In the genomic region with DNA sequence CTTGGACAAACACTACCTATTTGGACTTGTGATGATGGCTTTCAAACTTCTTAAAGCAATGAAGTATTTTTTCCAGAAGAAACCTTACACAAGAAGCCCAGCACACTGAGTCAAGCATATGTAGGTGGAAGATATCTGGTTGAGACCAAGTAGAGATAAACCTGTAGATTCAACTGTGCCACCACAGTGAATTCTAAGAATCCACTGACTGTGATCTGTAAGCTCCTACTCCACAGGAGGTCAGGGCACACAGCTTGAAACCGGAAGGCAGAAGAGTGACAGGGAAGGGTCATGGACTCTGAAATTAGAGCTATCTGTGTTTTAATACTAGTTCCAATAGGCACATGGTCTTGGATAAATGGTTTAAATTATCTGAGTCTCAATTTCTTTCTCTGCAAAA, we compare ENCODE assay signal across 31 cellular contexts.
DNase-seq lines count a peak whose midpoint lies in the region; ATAC-seq, FAIRE-seq and TF ChIP-seq lines count a peak whose summit lies in the region.
"Had no signal": no experiment of that assay in that cellular context is flagged by ENCODE, and none has a peak within 500 bp of the region (broad histone marks: within the 10 kb centered on the region; RNA-seq: fewer than 3 reads in every experiment).

No MANE protein-coding gene starts in this region.

- H3K36me3 ChIP-seq in WERI-Rb-1, result no peaks in the 10 kb centered on the region
- no peaks in the 10 kb centered on the region for H3K36me3 ChIP-seq in endodermal cell (ENCODE audit: control insufficient read depth, insufficient read depth, low read length)
- no peaks in the 10 kb centered on the region for H3K36me3 ChIP-seq in CD4-positive, alpha-beta memory T cell (ENCODE audit: insufficient read depth, low read length)
- H3K36me3 ChIP-seq: BLaER1, HAP-1, heart right ventricle, thoracic aorta, uterus had no signal

- CTCF ChIA-PET in activated CD4-positive, alpha-beta memory T cell treated with anti-CD3 and anti-CD28 coated beads for 36 hours (lab: Charles Lee), result interaction anchor here (0.6 to 2.4 kb wide), 7 partner anchors 11 to 648 kb away, joined by 3 to 11 read pairs (median 5); no protein-coding TSS in a partner anchor
- CTCF ChIA-PET in activated CD4-positive, alpha-beta memory T cell treated with anti-CD3 and anti-CD28 coated beads, Interleukin-2, amount 10 ng/mL, durations not matched to agents 7 days and 5 days (lab: Charles Lee), result interaction anchor here (0.6 to 1.5 kb wide), 3 partner anchors 10 to 743 kb away, joined by 3 to 10 read pairs (median 5); no protein-coding TSS in a partner anchor
- CTCF ChIA-PET in HEK293T (lab: Yijun Ruan, JAX), result interaction anchor here (1.0 kb wide), 1 partner anchor 11 kb away, joined by 3 read pairs; no protein-coding TSS in a partner anchor
- CTCF ChIA-PET in CD4-positive, alpha-beta memory T cell (lab: Charles Lee; ENCODE audit: partially characterized antibody), result interaction anchor here (0.9 to 2.5 kb wide), 5 partner anchors 10 to 593 kb away, joined by 4 to 12 read pairs (median 4); no protein-coding TSS in a partner anchor

- no peak overlapping the region for H3K27ac ChIP-seq in WERI-Rb-1
- H3K27ac ChIP-seq in endodermal cell (ENCODE audit: low read depth, low read length), result no peak overlapping the region
- no peak overlapping the region for H3K27ac ChIP-seq in CD4-positive, alpha-beta memory T cell (ENCODE audit: low read depth, low read length)
- H3K27ac ChIP-seq: BLaER1, coronary artery, foreskin keratinocyte, heart right ventricle, thoracic aorta, uterus had no signal

- H3K27me3 ChIP-seq in WERI-Rb-1 (ENCODE audit: insufficient read depth, low read depth, severe bottlenecking), result no peaks in the 10 kb centered on the region
- H3K27me3 ChIP-seq in endodermal cell (ENCODE audit: control insufficient read depth, insufficient read depth, low read length, poor library complexity, severe bottlenecking), result no peaks in the 10 kb centered on the region
- no peaks in the 10 kb centered on the region for H3K27me3 ChIP-seq in CD4-positive, alpha-beta memory T cell (ENCODE audit: insufficient read depth, low read length)
- H3K27me3 ChIP-seq: BLaER1, foreskin keratinocyte, heart right ventricle, uterus had no signal

- peaks cover 9% of the 10 kb centered on the region for H3K4me1 Mint-ChIP-seq in activated CD4-positive, alpha-beta memory T cell treated with anti-CD3 and anti-CD28 coated beads for 36 hours (ENCODE audit: low read depth)
- peaks cover 14% of the 10 kb centered on the region for H3K4me1 Mint-ChIP-seq in activated CD4-positive, alpha-beta memory T cell treated with anti-CD3 and anti-CD28 coated beads, Interleukin-2, amount 10 ng/mL, durations not matched to agents 7 days and 5 days
- H3K4me1 Mint-ChIP-seq in endodermal cell, result peaks cover 3% of the 10 kb centered on the region
- peaks cover 0 to 3% (median 0%) of the 10 kb centered on the region in 4 donors for H3K4me1 Mint-ChIP-seq in CD4-positive, alpha-beta memory T cell
- H3K4me1 Mint-ChIP-seq: naive B cell had no signal

- H3K9me3 ChIP-seq in WERI-Rb-1 (ENCODE audit: severe bottlenecking), result no peaks in the 10 kb centered on the region
- H3K9me3 ChIP-seq in endodermal cell (ENCODE audit: control insufficient read depth, low read length), result peaks cover 6% of the 10 kb centered on the region
- H3K9me3 ChIP-seq in CD4-positive, alpha-beta memory T cell (ENCODE audit: control insufficient read depth in 1 of 2, low read length in 2 of 2), result no peaks in the 10 kb centered on the region
- H3K9me3 ChIP-seq: HAP-1, heart right ventricle, thoracic aorta, uterus had no signal

- no peak overlapping the region for H3K27ac Mint-ChIP-seq in activated CD4-positive, alpha-beta memory T cell treated with anti-CD3 and anti-CD28 coated beads for 36 hours
- H3K27ac Mint-ChIP-seq in activated CD4-positive, alpha-beta memory T cell treated with anti-CD3 and anti-CD28 coated beads, Interleukin-2, amount 10 ng/mL, durations not matched to agents 7 days and 5 days, result no peak overlapping the region
- no peak overlapping the region for H3K27ac Mint-ChIP-seq in endodermal cell
- H3K27ac Mint-ChIP-seq in CD4-positive, alpha-beta memory T cell, result no peak overlapping the region
- H3K27ac Mint-ChIP-seq: naive B cell; stimulated activated naive B cell treated with anti-CD40 and anti-IgM and Interleukin-4, amounts not matched to agents 10 μg/mL and 1 μg/mL and 100 μg/mL, for 72 hours had no signal

- POLR2A ChIA-PET in activated CD4-positive, alpha-beta memory T cell treated with anti-CD3 and anti-CD28 coated beads for 36 hours (lab: Charles Lee), result interaction anchor here (0.6 to 1.0 kb wide), 2 partner anchors 85 to 107 kb away, joined by 3 to 6 read pairs; no protein-coding TSS in a partner anchor
- POLR2A ChIA-PET in activated CD4-positive, alpha-beta memory T cell treated with anti-CD3 and anti-CD28 coated beads, Interleukin-2, amount 10 ng/mL, durations not matched to agents 7 days and 5 days (lab: Charles Lee), result interaction anchor here (0.8 to 1.2 kb wide), 3 partner anchors 144 to 454 kb away, joined by 3 read pairs; no protein-coding TSS in a partner anchor
- POLR2A ChIA-PET in HEK293T (lab: Yijun Ruan, JAX), result no interaction called here
- POLR2A ChIA-PET in CD4-positive, alpha-beta memory T cell (lab: Charles Lee; ENCODE audit: partially characterized antibody), result no interaction called here

- peaks cover 13% of the 10 kb centered on the region for H3K36me3 Mint-ChIP-seq in activated CD4-positive, alpha-beta memory T cell treated with anti-CD3 and anti-CD28 coated beads for 36 hours
- peaks cover 7% of the 10 kb centered on the region for H3K36me3 Mint-ChIP-seq in activated CD4-positive, alpha-beta memory T cell treated with anti-CD3 and anti-CD28 coated beads, Interleukin-2, amount 10 ng/mL, durations not matched to agents 7 days and 5 days (ENCODE audit: low read depth)
- H3K36me3 Mint-ChIP-seq in endodermal cell (ENCODE audit: low read depth), result no peaks in the 10 kb centered on the region
- peaks cover 0 to 5% of the 10 kb centered on the region in 2 donors for H3K36me3 Mint-ChIP-seq in CD4-positive, alpha-beta memory T cell

- H3K27me3 Mint-ChIP-seq in activated CD4-positive, alpha-beta memory T cell treated with anti-CD3 and anti-CD28 coated beads for 36 hours, result no peaks in the 10 kb centered on the region
- no peaks in the 10 kb centered on the region for H3K27me3 Mint-ChIP-seq in activated CD4-positive, alpha-beta memory T cell treated with anti-CD3 and anti-CD28 coated beads, Interleukin-2, amount 10 ng/mL, durations not matched to agents 7 days and 5 days
- H3K27me3 Mint-ChIP-seq in endodermal cell (ENCODE audit: insufficient read depth), result no peaks in the 10 kb centered on the region
- peaks cover 0 to 3% of the 10 kb centered on the region in 2 donors for H3K27me3 Mint-ChIP-seq in CD4-positive, alpha-beta memory T cell
- H3K27me3 Mint-ChIP-seq: effector memory CD8-positive, alpha-beta T cell had no signal

- ATAC-seq in GM21423 (IDR thresholded peaks at IDR 0.05; ENCODE audit: unreplicated experiment), result no peak
- ATAC-seq: effector memory CD8-positive, alpha-beta T cell; esophagus mucosa; foreskin keratinocyte; GM12878; heart right ventricle; left lobe of liver; stimulated activated naive B cell treated with anti-CD40 and anti-IgM and Interleukin-4, amounts not matched to agents 10 μg/mL and 1 μg/mL and 100 μg/mL, for 72 hours had no signal

- TF ChIP-seq CTCF in WERI-Rb-1 (IDR thresholded peaks at IDR 0.05; ENCODE audit: low read depth, low read length) (no peak), endodermal cell (conservative IDR thresholded peaks at IDR 0.05) (no peak)

- no peaks in the 10 kb centered on the region for H3K4me1 ChIP-seq in endodermal cell (ENCODE audit: control insufficient read depth, insufficient read depth, low read length)
- H3K4me1 ChIP-seq in CD4-positive, alpha-beta memory T cell (ENCODE audit: insufficient read depth, low read length), result no peaks in the 10 kb centered on the region
- H3K4me1 ChIP-seq: BLaER1, HAP-1, uterus had no signal

- peaks cover 18% of the 10 kb centered on the region for H3K9me3 Mint-ChIP-seq in activated CD4-positive, alpha-beta memory T cell treated with anti-CD3 and anti-CD28 coated beads for 36 hours
- peaks cover 17% of the 10 kb centered on the region for H3K9me3 Mint-ChIP-seq in activated CD4-positive, alpha-beta memory T cell treated with anti-CD3 and anti-CD28 coated beads, Interleukin-2, amount 10 ng/mL, durations not matched to agents 7 days and 5 days
- H3K9me3 Mint-ChIP-seq in endodermal cell, result peaks cover 20% of the 10 kb centered on the region
- H3K9me3 Mint-ChIP-seq in CD4-positive, alpha-beta memory T cell, result peaks cover 0 to 13% (median 5%) of the 10 kb centered on the region in 8 donors

- no peak overlapping the region for H3K4me3 Mint-ChIP-seq in activated CD4-positive, alpha-beta memory T cell treated with anti-CD3 and anti-CD28 coated beads for 36 hours
- H3K4me3 Mint-ChIP-seq in activated CD4-positive, alpha-beta memory T cell treated with anti-CD3 and anti-CD28 coated beads, Interleukin-2, amount 10 ng/mL, durations not matched to agents 7 days and 5 days, result no peak overlapping the region
- H3K4me3 Mint-ChIP-seq in endodermal cell, result no peak overlapping the region
- H3K4me3 Mint-ChIP-seq in CD4-positive, alpha-beta memory T cell, result no peak overlapping the region
- H3K4me3 Mint-ChIP-seq: effector memory CD8-positive, alpha-beta T cell; naive B cell; stimulated activated naive B cell treated with anti-CD40 and anti-IgM and Interleukin-4, amounts not matched to agents 10 μg/mL and 1 μg/mL and 100 μg/mL, for 72 hours had no signal

- H3K9ac ChIP-seq in endodermal cell (ENCODE audit: extremely low read depth, low read length, poor library complexity, severe bottlenecking), result no peak overlapping the region
- H3K9ac ChIP-seq: BLaER1 had no signal

- intact Hi-C loops in activated CD4-positive, alpha-beta memory T cell treated with anti-CD3 and anti-CD28 coated beads for 36 hours (cut with micrococcal nuclease), result no loop called here
- intact Hi-C loops in CD4-positive, alpha-beta memory T cell (cut with micrococcal nuclease), result no loop called here

- no peak for FAIRE-seq in GM12891 (lab: Jason Lieb, UNC)
- FAIRE-seq: GM12878, small intestine had no signal

- 27 to 81% methylated on average over 1 of the region's 1 CpG for WGBS in endodermal cell (ENCODE audit: insufficient coverage in 1 of 2, insufficient read length in 1 of 2), 2 experiments

- peak; percentile 32 for DNase-seq in activated CD4-positive, alpha-beta memory T cell treated with anti-CD3 and anti-CD28 coated beads for 36 hours
- no peak for DNase-seq in activated CD4-positive, alpha-beta memory T cell treated with anti-CD3 and anti-CD28 coated beads, Interleukin-2, amount 10 ng/mL, durations not matched to agents 7 days and 5 days
- DNase-seq in HEK293T (ENCODE audit: extremely low spot score), result no peak
- peak; percentile 16 for DNase-seq in WERI-Rb-1
- peak; percentile 64 for DNase-seq in endodermal cell
- DNase-seq in GM12891 (ENCODE audit: insufficient read length, low spot score), result no peak
- no peak for DNase-seq in CD4-positive, alpha-beta memory T cell
- DNase-seq: ACHN; activated CD4-positive, alpha-beta T cell treated with anti-CD3 and anti-CD28 coated beads for 1 hour; activated CD8-positive, alpha-beta memory T cell treated with anti-CD3 and anti-CD28 coated beads, Interleukin-2, amount 50 U/mL, for 4 hours; activated naive CD4-positive, alpha-beta T cell; amygdala; effector memory CD8-positive, alpha-beta T cell; foreskin keratinocyte; heart right ventricle; naive B cell; NCI-H2029; NCI-H345; NCI-H774; retina; small intestine; stimulated activated naive B cell treated with anti-CD40 and anti-IgM and Interleukin-4, amounts not matched to agents 10 μg/mL and 1 μg/mL and 100 μg/mL, for 72 hours; uterus had no signal

- no peak for TF ChIP-seq POLR2A in GM12891 (IDR thresholded peaks at IDR 0.05; ENCODE audit: low read depth, low read length)

- H3K4me3 ChIP-seq in WERI-Rb-1 (ENCODE audit: low read depth, low read length) (no peak overlapping the region), endodermal cell (ENCODE audit: low read length) (no peak overlapping the region)
- H3K4me3 ChIP-seq in CD4-positive, alpha-beta memory T cell (ENCODE audit: low read length in 2 of 2), result no peak overlapping the region
- H3K4me3 ChIP-seq: BLaER1, coronary artery, GM12878, HAP-1, heart right ventricle, thoracic aorta, uterus had no signal

Comparison
In these comparisons a context has a peak if more than half of its experiments do, and no peak if none do; other contexts are left out.
1. DNase-seq: peak in activated CD4-positive, alpha-beta memory T cell treated with anti-CD3 and anti-CD28 coated beads for 36 hours (single experiment), WERI-Rb-1 (single experiment) and endodermal cell (single experiment); none in activated CD4-positive, alpha-beta memory T cell treated with anti-CD3 and anti-CD28 coated beads, Interleukin-2, amount 10 ng/mL, durations not matched to agents 7 days and 5 days (single experiment), HEK293T (single experiment), GM12891 (single experiment) and CD4-positive, alpha-beta memory T cell (0 of 5).
2. POLR2A ChIA-PET loops: an anchor here in activated CD4-positive, alpha-beta memory T cell treated with anti-CD3 and anti-CD28 coated beads for 36 hours (0.6 to 1.0 kb wide) and activated CD4-positive, alpha-beta memory T cell treated with anti-CD3 and anti-CD28 coated beads, Interleukin-2, amount 10 ng/mL, durations not matched to agents 7 days and 5 days (0.8 to 1.2 kb wide); none called in HEK293T and CD4-positive, alpha-beta memory T cell.